17 cellular contexts compared by ENCODE assay signal in genomic region chr14:77268989-77269595, GRCh38. TPM values are rescaled to one million over a fixed set of nuclear protein-coding genes. Genes with fewer than 3 reads are reported as not detected.
DNase-seq lines count a peak whose midpoint lies in the region; ATAC-seq and TF ChIP-seq lines count a peak whose summit lies in the region.
"Had no signal": no experiment of that assay in that cellular context is flagged by ENCODE, and none has a peak within 500 bp of the region (broad histone marks: within the 10 kb centered on the region; RNA-seq: fewer than 3 reads in every experiment).

No MANE protein-coding gene starts in this region.

- DNase-seq in DMS53 treated with DMSO at 0.1 percent for 48 hours (lab: John Stamatoyannopoulos, UW; ENCODE audit: unreplicated experiment) = peak; percentile 18
- peak; percentile 55 for DNase-seq in NCI-H146 treated with DMSO at 0.1 percent for 48 hours (lab: John Stamatoyannopoulos, UW; ENCODE audit: unreplicated experiment)
- no peak for DNase-seq in RWPE2 (ENCODE audit: low spot score)
- DNase-seq in mesendoderm = no peak
- DNase-seq in anterior cingulate cortex (lab: John Stamatoyannopoulos, UW) = no peak
- no peak for DNase-seq in uterus
- no peak for DNase-seq in erythroblast (lab: John Stamatoyannopoulos, UW)
- DNase-seq: activated CD8-positive, alpha-beta memory T cell treated with anti-CD3 and anti-CD28 coated beads for 24 hours; activated gamma-delta T cell; EL; Karpas-422; kidney glomerular epithelial cell; NCI-H446 treated with DMSO at 0.1 percent for 48 hours; upper lobe of left lung had no signal

- H3K9me3 ChIP-seq in RWPE2 (ENCODE audit: severe bottlenecking) = peaks cover 5% of the 10 kb centered on the region
- H3K9me3 ChIP-seq in uterus = peaks cover 0 to 4% of the 10 kb centered on the region in 2 donors

- no peak overlapping the region for H2AK5ac ChIP-seq in mesendoderm (ENCODE audit: low read length)

- H4K8ac ChIP-seq in mesendoderm (ENCODE audit: low read depth, low read length) = no peak overlapping the region

- no peak overlapping the region for H3K18ac ChIP-seq in mesendoderm (ENCODE audit: low read length)

- peak overlapping the region; percentile 59 for H3K23ac ChIP-seq in mesendoderm (ENCODE audit: low read length)

- no peak overlapping the region for H3K4me2 ChIP-seq in mesendoderm (ENCODE audit: low read length)

- no peaks in the 10 kb centered on the region for H3K79me2 ChIP-seq in mesendoderm (ENCODE audit: control insufficient read depth, insufficient read depth, low read length)

- H2BK120ac ChIP-seq in mesendoderm (ENCODE audit: low read depth, low read length) = no peak overlapping the region

- no peak overlapping the region for H3K9ac ChIP-seq in mesendoderm (ENCODE audit: low read length)

- intact Hi-C loops in uterus (cut with DNase I; ENCODE audit: low total_unique reads) = no loop called here

- no peaks in the 10 kb centered on the region for H3K36me3 ChIP-seq in RWPE2 (ENCODE audit: low read depth)
- H3K36me3 ChIP-seq in mesendoderm (ENCODE audit: control insufficient read depth, insufficient read depth, low read length) = no peaks in the 10 kb centered on the region
- no peaks in the 10 kb centered on the region for H3K36me3 ChIP-seq in uterus
- H3K36me3 ChIP-seq: upper lobe of left lung had no signal

- H2BK15ac ChIP-seq in mesendoderm (replicated peaks; ENCODE audit: low read depth) = no peak overlapping the region

- no peak overlapping the region for H3K56ac ChIP-seq in mesendoderm (ENCODE audit: low read length)

- H4K5ac ChIP-seq in mesendoderm (ENCODE audit: low read length) = no peak overlapping the region

- H2BK5ac ChIP-seq in mesendoderm (ENCODE audit: low read length) = no peak overlapping the region

- H3K4me3 ChIP-seq in RWPE2 (ENCODE audit: severe bottlenecking) (no peak overlapping the region), mesendoderm (ENCODE audit: low read length) (no peak overlapping the region), uterus (no peak overlapping the region)
- H3K4me3 ChIP-seq: upper lobe of left lung had no signal

- no peaks in the 10 kb centered on the region for H3K79me1 ChIP-seq in mesendoderm (ENCODE audit: low read length)

- H3K27ac ChIP-seq in RWPE2 (ENCODE audit: poor library complexity, severe bottlenecking) (no peak overlapping the region), mesendoderm (ENCODE audit: low read depth, low read length) (no peak overlapping the region), uterus (no peak overlapping the region)
- H3K27ac ChIP-seq: upper lobe of left lung had no signal

- no peak overlapping the region for H3K4ac ChIP-seq in mesendoderm (ENCODE audit: low read depth, low read length)

- H3K4me1 ChIP-seq in RWPE2 (ENCODE audit: insufficient read depth, poor library complexity, severe bottlenecking) = peaks cover 4% of the 10 kb centered on the region
- H3K4me1 ChIP-seq in mesendoderm (ENCODE audit: control insufficient read depth, low read depth, low read length) = no peaks in the 10 kb centered on the region
- no peaks in the 10 kb centered on the region for H3K4me1 ChIP-seq in uterus

- H3K27me3 ChIP-seq in RWPE2 (ENCODE audit: insufficient read depth, poor library complexity, severe bottlenecking) = peaks cover 22% of the 10 kb centered on the region
- H3K27me3 ChIP-seq in mesendoderm (ENCODE audit: insufficient read depth, low read length, poor library complexity) = peaks cover 18% of the 10 kb centered on the region
- H3K27me3 ChIP-seq in uterus = peaks cover 0 to 3% of the 10 kb centered on the region in 2 donors

- TF ChIP-seq POLR2A in uterus (IDR thresholded peaks at IDR 0.05) (no peak), erythroblast (IDR thresholded peaks at IDR 0.05; ENCODE audit: low read length) (no peak)

- TF ChIP-seq CTCF in RWPE2 (IDR thresholded peaks at IDR 0.05; ENCODE audit: poor library complexity, severe bottlenecking) = no peak
- no peak for TF ChIP-seq CTCF in uterus (IDR thresholded peaks at IDR 0.05)

- ATAC-seq in RWPE2 (ENCODE audit: low read depth) (peak; percentile 80), GM18519 (IDR thresholded peaks at IDR 0.05; ENCODE audit: low FRiP score, unreplicated experiment) (no peak)
- ATAC-seq: Right ventricle myocardium inferior had no signal

- WGBS in mesendoderm (ENCODE audit: extremely low coverage, insufficient coverage, low lambda C conversion rate) = no CpG with 5 or more reads among the region's 8 CpGs

RNA-seq across cellular contexts. Expression of gene NGB, which starts 1.9 kb away (rescaled TPM):
- 0.11 TPM for polyA plus RNA-seq in mesendoderm (2013, experiment 1 of 2)
- 0.15 TPM for polyA plus RNA-seq in mesendoderm (2013, experiment 2 of 2)
- total RNA-seq in uterus = not detected
- total RNA-seq: pulmonary artery endothelial cell, Right ventricle myocardium inferior had no signal

RNA-seq across cellular contexts. Expression of gene POMT2, which starts 51.6 kb away (rescaled TPM):
- 13.4 TPM for polyA plus RNA-seq in mesendoderm (2013, experiment 1 of 2)
- 13.7 TPM for polyA plus RNA-seq in mesendoderm (2013, experiment 2 of 2)
- 10 to 100 TPM in 3 of 4 donors, 1 to 10 TPM in 1; 2.1 to 72.2 (median 27.9) TPM for total RNA-seq in uterus

RNA-seq across cellular contexts. Expression of gene GSTZ1, which starts 51.7 kb away (rescaled TPM):
- polyA plus RNA-seq in mesendoderm (2013, experiment 1 of 2) = 13.4 TPM
- 13.7 TPM for polyA plus RNA-seq in mesendoderm (2013, experiment 2 of 2)
- 10 to 100 TPM in 2 of 4 donors, 1 to 10 TPM in 2; 1.8 to 24.4 (median 8.4) TPM for total RNA-seq in uterus

Comparison
In these comparisons a context has a peak if more than half of its experiments do, and no peak if none do; other contexts are left out.
1. DNase-seq: peak in DMS53 treated with DMSO at 0.1 percent for 48 hours (single experiment) and NCI-H146 treated with DMSO at 0.1 percent for 48 hours (single experiment); none in RWPE2 (single experiment), mesendoderm (single experiment), anterior cingulate cortex (0 of 58), uterus (0 of 2) and erythroblast (0 of 2).